Comparison of ENCODE assay signal across 20 cellular contexts in the genomic region with DNA sequence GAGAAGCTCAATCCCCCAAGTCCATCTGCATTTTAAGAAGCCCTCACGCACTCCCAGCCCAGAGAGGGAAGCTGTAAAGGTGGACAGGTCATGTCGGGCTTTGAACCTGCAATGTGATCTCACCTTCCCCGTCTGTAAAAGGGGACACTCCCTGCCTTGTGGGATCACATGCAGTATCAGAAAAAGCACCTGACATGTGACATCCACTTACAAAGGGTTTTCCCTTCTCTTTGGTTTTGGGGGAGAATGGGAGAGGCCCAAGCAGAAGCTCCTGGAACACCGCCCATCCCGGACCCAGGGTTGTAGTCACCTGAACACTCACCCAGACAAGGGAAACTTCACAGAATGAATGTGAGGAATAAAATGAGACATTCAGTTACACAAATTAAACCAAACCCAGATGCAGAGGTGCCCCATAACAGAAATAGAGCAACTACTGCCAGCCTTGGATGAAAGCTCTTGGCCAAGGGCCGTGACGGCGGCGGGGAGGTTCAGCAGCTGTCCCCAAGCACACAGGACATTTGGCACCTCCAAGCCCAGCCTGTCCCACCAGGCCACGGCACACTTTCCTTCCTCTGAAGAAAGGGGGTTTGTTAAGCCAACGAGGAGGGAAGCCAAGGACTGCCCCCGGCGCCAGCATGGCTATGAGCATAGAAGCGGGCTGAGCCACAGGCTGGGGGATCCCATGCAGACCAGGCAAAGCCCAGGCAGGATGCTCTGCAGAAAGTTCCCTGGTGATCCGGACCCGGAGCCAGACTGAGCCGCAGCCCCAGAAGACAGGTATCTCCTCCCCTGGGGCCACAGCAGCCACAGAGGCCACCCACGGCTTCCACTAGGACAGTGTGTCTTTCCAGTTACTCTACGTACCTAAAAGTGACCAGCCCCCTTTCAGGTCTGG. TPM values are rescaled to one million over a fixed set of nuclear protein-coding genes. Genes with fewer than 3 reads are reported as not detected.
DNase-seq lines count a peak whose midpoint lies in the region; ATAC-seq and TF ChIP-seq lines count a peak whose summit lies in the region.
"Had no signal": no experiment of that assay in that cellular context is flagged by ENCODE, and none has a peak within 500 bp of the region (broad histone marks: within the 10 kb centered on the region; RNA-seq: fewer than 3 reads in every experiment).

No MANE protein-coding gene starts in this region.

- DNase-seq in activated T-cell treated with anti-CD3 and anti-CD28 coated beads, Interleukin-2, amount 50 U/mL, for 4 hours, result no peak
- DNase-seq in activated T-cell treated with anti-CD3 and anti-CD28 coated beads, Interleukin-2, amount 50 U/mL, for 24 hours, result no peak
- DNase-seq in anterior cingulate cortex (lab: John Stamatoyannopoulos, UW), result peak in 41 of 58 donors; percentile 24 to 83 (median 46)
- peak in 2 of 3 donors; percentile 73 to 78 for DNase-seq in right lobe of liver
- no peak for DNase-seq in stimulated activated naive B cell treated with anti-CD40 and anti-IgM and Interleukin-4, amounts not matched to agents 10 μg/mL and 1 μg/mL and 100 μg/mL, for 72 hours
- no peak for DNase-seq in NCI-H1694 treated with DMSO at 0.1 percent for 48 hours (lab: John Stamatoyannopoulos, UW)
- DNase-seq in activated CD4-positive, CD25-positive, alpha-beta regulatory T cell treated with anti-CD3 and anti-CD28 coated beads, Interleukin-2, amount 50 U/mL, for 72 hours, result no peak
- no peak for DNase-seq in NCI-H510A (lab: John Stamatoyannopoulos, UW)
- DNase-seq: 8988T; activated CD8-positive, alpha-beta memory T cell treated with anti-CD3 and anti-CD28 coated beads, Interleukin-2, amount 10 ng/mL, durations not matched to agents 7 days and 5 days; COR-L47; effector CD8-positive, alpha-beta T cell; NCI-H1092 treated with DMSO at 0.1 percent for 48 hours; NCI-H774; stimulated activated CD4-positive, alpha-beta T cell treated with anti-CD3 and anti-CD28 coated beads, Interleukin-1b, Interleukin-23, amount 100 ng/mL, for 48 hours; testis had no signal

- no peaks in the 10 kb centered on the region for H3K27me3 ChIP-seq in right lobe of liver
- H3K27me3 ChIP-seq: right atrium auricular region, testis had no signal

- H3K9me3 Mint-ChIP-seq in activated T-cell treated with anti-CD3 and anti-CD28 coated beads, Interleukin-2, amount 50 U/mL, for 4 hours, result no peaks in the 10 kb centered on the region
- H3K9me3 Mint-ChIP-seq in activated T-cell treated with anti-CD3 and anti-CD28 coated beads, Interleukin-2, amount 50 U/mL, for 24 hours, result no peaks in the 10 kb centered on the region
- H3K9me3 Mint-ChIP-seq in stimulated activated naive B cell treated with anti-CD40 and anti-IgM and Interleukin-4, amounts not matched to agents 10 μg/mL and 1 μg/mL and 100 μg/mL, for 72 hours, result peaks cover 0 to 2% of the 10 kb centered on the region in 2 donors
- H3K9me3 Mint-ChIP-seq: nephron had no signal

- H3K36me3 ChIP-seq in right lobe of liver, result no peaks in the 10 kb centered on the region
- H3K36me3 ChIP-seq: right atrium auricular region had no signal

- no peaks in the 10 kb centered on the region for H3K36me3 Mint-ChIP-seq in activated T-cell treated with anti-CD3 and anti-CD28 coated beads, Interleukin-2, amount 50 U/mL, for 4 hours (ENCODE audit: insufficient read depth)
- peaks cover 11% of the 10 kb centered on the region for H3K36me3 Mint-ChIP-seq in activated T-cell treated with anti-CD3 and anti-CD28 coated beads, Interleukin-2, amount 50 U/mL, for 24 hours (ENCODE audit: low read depth)
- peaks cover 49 to 63% of the 10 kb centered on the region in 2 donors for H3K36me3 Mint-ChIP-seq in stimulated activated naive B cell treated with anti-CD40 and anti-IgM and Interleukin-4, amounts not matched to agents 10 μg/mL and 1 μg/mL and 100 μg/mL, for 72 hours

- intact Hi-C loops in right lobe of liver (cut with DNase I), result no loop called here

- 37% methylated on average over 10 of the region's 19 CpGs for WGBS in right lobe of liver (ENCODE audit: insufficient coverage, low coverage, low lambda C conversion rate, missing lambda C conversion rate)

- peaks cover 60% of the 10 kb centered on the region for H3K4me1 Mint-ChIP-seq in activated T-cell treated with anti-CD3 and anti-CD28 coated beads, Interleukin-2, amount 50 U/mL, for 4 hours (ENCODE audit: low read depth)
- H3K4me1 Mint-ChIP-seq in activated T-cell treated with anti-CD3 and anti-CD28 coated beads, Interleukin-2, amount 50 U/mL, for 24 hours (ENCODE audit: low read depth), result peaks cover 64% of the 10 kb centered on the region
- H3K4me1 Mint-ChIP-seq in stimulated activated naive B cell treated with anti-CD40 and anti-IgM and Interleukin-4, amounts not matched to agents 10 μg/mL and 1 μg/mL and 100 μg/mL, for 72 hours, result peaks cover 49 to 76% of the 10 kb centered on the region in 2 donors

- no peak for TF ChIP-seq POLR2A in right lobe of liver (IDR thresholded peaks at IDR 0.05)

- no peaks in the 10 kb centered on the region for H3K27me3 Mint-ChIP-seq in activated T-cell treated with anti-CD3 and anti-CD28 coated beads, Interleukin-2, amount 50 U/mL, for 4 hours (ENCODE audit: low read depth)
- peaks cover 2% of the 10 kb centered on the region for H3K27me3 Mint-ChIP-seq in activated T-cell treated with anti-CD3 and anti-CD28 coated beads, Interleukin-2, amount 50 U/mL, for 24 hours
- H3K27me3 Mint-ChIP-seq in stimulated activated naive B cell treated with anti-CD40 and anti-IgM and Interleukin-4, amounts not matched to agents 10 μg/mL and 1 μg/mL and 100 μg/mL, for 72 hours, result no peaks in the 10 kb centered on the region

- H3K9me3 ChIP-seq in right lobe of liver, result no peaks in the 10 kb centered on the region
- H3K9me3 ChIP-seq: right atrium auricular region, testis had no signal

- TF ChIP-seq CTCF in right lobe of liver (IDR thresholded peaks at IDR 0.05), result no peak

- peak overlapping the region; percentile 18 to 96 (median 71) for H3K27ac ChIP-seq in right lobe of liver
- H3K27ac ChIP-seq: right atrium auricular region, testis, VCaP had no signal

- peaks cover 0 to 56% (median 20%) of the 10 kb centered on the region in 4 donors for H3K4me1 ChIP-seq in right lobe of liver

- no peak for ATAC-seq in activated T-cell treated with anti-CD3 and anti-CD28 coated beads, Interleukin-2, amount 50 U/mL, for 4 hours
- peak in 3 of 4 donors; percentile 6 to 22 (median 12) for ATAC-seq in right lobe of liver
- no peak for ATAC-seq in stimulated activated naive B cell treated with anti-CD40 and anti-IgM and Interleukin-4, amounts not matched to agents 10 μg/mL and 1 μg/mL and 100 μg/mL, for 72 hours (replicated peaks)
- ATAC-seq: activated CD8-positive, alpha-beta memory T cell treated with anti-CD3 and anti-CD28 coated beads, Interleukin-2, amount 10 ng/mL, durations not matched to agents 7 days and 5 days; HCT116 had no signal

- no peak overlapping the region for H3K4me3 ChIP-seq in right lobe of liver
- H3K4me3 ChIP-seq: right atrium auricular region, testis had no signal

- peak overlapping the region; percentile 6 for H3K4me3 Mint-ChIP-seq in activated T-cell treated with anti-CD3 and anti-CD28 coated beads, Interleukin-2, amount 50 U/mL, for 4 hours
- H3K4me3 Mint-ChIP-seq in activated T-cell treated with anti-CD3 and anti-CD28 coated beads, Interleukin-2, amount 50 U/mL, for 24 hours, result no peak overlapping the region
- H3K4me3 Mint-ChIP-seq in stimulated activated naive B cell treated with anti-CD40 and anti-IgM and Interleukin-4, amounts not matched to agents 10 μg/mL and 1 μg/mL and 100 μg/mL, for 72 hours, result peak overlapping the region; percentile 93 to 97
- H3K4me3 Mint-ChIP-seq: activated CD8-positive, alpha-beta memory T cell treated with anti-CD3 and anti-CD28 coated beads, Interleukin-2, amount 10 ng/mL, durations not matched to agents 7 days and 5 days had no signal

- H3K27ac Mint-ChIP-seq in activated T-cell treated with anti-CD3 and anti-CD28 coated beads, Interleukin-2, amount 50 U/mL, for 24 hours, result no peak overlapping the region
- peak overlapping the region; percentile 97 for H3K27ac Mint-ChIP-seq in stimulated activated naive B cell treated with anti-CD40 and anti-IgM and Interleukin-4, amounts not matched to agents 10 μg/mL and 1 μg/mL and 100 μg/mL, for 72 hours
- H3K27ac Mint-ChIP-seq: activated CD8-positive, alpha-beta memory T cell treated with anti-CD3 and anti-CD28 coated beads, Interleukin-2, amount 10 ng/mL, durations not matched to agents 7 days and 5 days; nephron had no signal

RNA-seq across cellular contexts. Expression of a gene that starts 3.8 kb away (rescaled TPM):
- 10 to 100 TPM; 30.3 to 39.5 (median 36.5) TPM for total RNA-seq in activated T-cell treated with anti-CD3 and anti-CD28 coated beads, Interleukin-2, amount 50 U/mL, for 4 hours
- total RNA-seq in right lobe of liver, result 10 to 100 TPM; 30.5 to 57.3 (median 36.2) TPM

Comparison
In these comparisons a context has a peak if more than half of its experiments do, and no peak if none do; other contexts are left out.
1. ATAC-seq: peak in right lobe of liver (3 of 4); none in activated T-cell treated with anti-CD3 and anti-CD28 coated beads, Interleukin-2, amount 50 U/mL, for 4 hours (0 of 2) and stimulated activated naive B cell treated with anti-CD40 and anti-IgM and Interleukin-4, amounts not matched to agents 10 μg/mL and 1 μg/mL and 100 μg/mL, for 72 hours (0 of 2).
2. DNase-seq: peak in anterior cingulate cortex (41 of 58) and right lobe of liver (2 of 3); none in activated T-cell treated with anti-CD3 and anti-CD28 coated beads, Interleukin-2, amount 50 U/mL, for 4 hours (single experiment), activated T-cell treated with anti-CD3 and anti-CD28 coated beads, Interleukin-2, amount 50 U/mL, for 24 hours (single experiment), stimulated activated naive B cell treated with anti-CD40 and anti-IgM and Interleukin-4, amounts not matched to agents 10 μg/mL and 1 μg/mL and 100 μg/mL, for 72 hours (single experiment), NCI-H1694 treated with DMSO at 0.1 percent for 48 hours (single experiment), activated CD4-positive, CD25-positive, alpha-beta regulatory T cell treated with anti-CD3 and anti-CD28 coated beads, Interleukin-2, amount 50 U/mL, for 72 hours (single experiment) and NCI-H510A (single experiment).